Comparison of ENCODE assay signal across 8 cellular contexts in genomic region chr3:106457278-106458210, GRCh38.
DNase-seq lines count a peak whose midpoint lies in the region; ATAC-seq and FAIRE-seq lines count a peak whose summit lies in the region.

No MANE protein-coding gene starts in this region.

- intact Hi-C loops in activated CD4-positive, alpha-beta T cell treated with anti-CD3 and anti-CD28 coated beads for 36 hours (cut with DNase I, micrococcal nuclease), result no loop called here

- peak overlapping the region; percentile 1 for H3K27ac Mint-ChIP-seq in activated CD4-positive, alpha-beta T cell treated with anti-CD3 and anti-CD28 coated beads for 36 hours
- peak overlapping the region; percentile 17 for H3K27ac Mint-ChIP-seq in T-helper 1 cell treated with Interleukin-12 subunit alpha and Interleukin-12 subunit beta and Interleukin-4 antibody, amounts not matched to agents 30 μg/mL and 1 μg/mL, for 36 hours

- ATAC-seq in activated CD4-positive, alpha-beta T cell treated with anti-CD3 and anti-CD28 coated beads for 36 hours, result peak; percentile 99
- ATAC-seq in GM21786 (IDR thresholded peaks at IDR 0.05; ENCODE audit: unreplicated experiment), result peak; percentile 100
- peak; percentile 96 for ATAC-seq in stimulated activated naive CD8-positive, alpha-beta T cell treated with anti-CD3 and anti-CD28 coated beads, Interleukin-15, Interleukin-2, amounts not matched to agents 100 U/mL and 50 U/mL, for 24 hours

- CTCF ChIA-PET in activated CD4-positive, alpha-beta T cell treated with anti-CD3 and anti-CD28 coated beads for 36 hours (lab: Charles Lee), result interaction anchor here (0.6 to 1.1 kb wide), 3 partner anchors 27 to 575 kb away, joined by 3 to 5 read pairs (median 3); no protein-coding TSS in a partner anchor

- H3K4me3 Mint-ChIP-seq in activated CD4-positive, alpha-beta T cell treated with anti-CD3 and anti-CD28 coated beads for 36 hours, result no peak overlapping the region
- H3K4me3 Mint-ChIP-seq in T-helper 1 cell treated with Interleukin-12 subunit alpha and Interleukin-12 subunit beta and Interleukin-4 antibody, amounts not matched to agents 30 μg/mL and 1 μg/mL, for 36 hours, result peak overlapping the region; percentile 4

- peak; percentile 56 for DNase-seq in activated CD4-positive, alpha-beta T cell treated with anti-CD3 and anti-CD28 coated beads for 36 hours
- no peak for DNase-seq in activated CD4-positive, alpha-beta T cell treated with anti-CD3 and anti-CD28 coated beads for 4 hours
- DNase-seq in HTR-8/SVneo (ENCODE audit: insufficient read length, low spot score) (peak; percentile 49), fibroblast of the conjunctiva (ENCODE audit: low read depth) (peak; percentile 91), NCI-H187 treated with DMSO at 0.1 percent for 48 hours (lab: John Stamatoyannopoulos, UW) (no peak)
- DNase-seq in stimulated activated naive CD8-positive, alpha-beta T cell treated with anti-CD3 and anti-CD28 coated beads, Interleukin-15, Interleukin-2, amounts not matched to agents 100 U/mL and 50 U/mL, for 24 hours, result peak; percentile 33

- H3K4me1 Mint-ChIP-seq in activated CD4-positive, alpha-beta T cell treated with anti-CD3 and anti-CD28 coated beads for 36 hours, result peaks cover 15% of the 10 kb centered on the region
- H3K4me1 Mint-ChIP-seq in T-helper 1 cell treated with Interleukin-12 subunit alpha and Interleukin-12 subunit beta and Interleukin-4 antibody, amounts not matched to agents 30 μg/mL and 1 μg/mL, for 36 hours (ENCODE audit: low read depth), result peaks cover 12% of the 10 kb centered on the region

- POLR2A ChIA-PET in activated CD4-positive, alpha-beta T cell treated with anti-CD3 and anti-CD28 coated beads for 36 hours (lab: Charles Lee), result interaction anchor here (1.2 kb wide), 1 partner anchor 29 kb away, joined by 5 read pairs; no protein-coding TSS in a partner anchor

- no peaks in the 10 kb centered on the region for H3K27me3 Mint-ChIP-seq in activated CD4-positive, alpha-beta T cell treated with anti-CD3 and anti-CD28 coated beads for 36 hours
- H3K27me3 Mint-ChIP-seq in T-helper 1 cell treated with Interleukin-12 subunit alpha and Interleukin-12 subunit beta and Interleukin-4 antibody, amounts not matched to agents 30 μg/mL and 1 μg/mL, for 36 hours (ENCODE audit: low read depth), result no peaks in the 10 kb centered on the region

- H3K9me3 Mint-ChIP-seq in activated CD4-positive, alpha-beta T cell treated with anti-CD3 and anti-CD28 coated beads for 36 hours (ENCODE audit: low read depth), result peaks cover 5% of the 10 kb centered on the region
- peaks cover 14% of the 10 kb centered on the region for H3K9me3 Mint-ChIP-seq in T-helper 1 cell treated with Interleukin-12 subunit alpha and Interleukin-12 subunit beta and Interleukin-4 antibody, amounts not matched to agents 30 μg/mL and 1 μg/mL, for 36 hours

- H3K36me3 Mint-ChIP-seq in activated CD4-positive, alpha-beta T cell treated with anti-CD3 and anti-CD28 coated beads for 36 hours (ENCODE audit: low read depth), result no peaks in the 10 kb centered on the region
- peaks cover 4% of the 10 kb centered on the region for H3K36me3 Mint-ChIP-seq in T-helper 1 cell treated with Interleukin-12 subunit alpha and Interleukin-12 subunit beta and Interleukin-4 antibody, amounts not matched to agents 30 μg/mL and 1 μg/mL, for 36 hours (ENCODE audit: low read depth)

- no peak for FAIRE-seq in HTR-8/SVneo (lab: Jason Lieb, UNC)

Comparison
In these comparisons a context has a peak if more than half of its experiments do, and no peak if none do; other contexts are left out.
1. DNase-seq: peak in activated CD4-positive, alpha-beta T cell treated with anti-CD3 and anti-CD28 coated beads for 36 hours (single experiment), HTR-8/SVneo (single experiment), fibroblast of the conjunctiva (single experiment) and stimulated activated naive CD8-positive, alpha-beta T cell treated with anti-CD3 and anti-CD28 coated beads, Interleukin-15, Interleukin-2, amounts not matched to agents 100 U/mL and 50 U/mL, for 24 hours (single experiment); none in activated CD4-positive, alpha-beta T cell treated with anti-CD3 and anti-CD28 coated beads for 4 hours (0 of 2) and NCI-H187 treated with DMSO at 0.1 percent for 48 hours (single experiment).
2. Peak in every context shown above with its lines, with median percentiles within 50 percentile points of each other: ATAC-seq.